ENCODE assay signal across 16 cellular contexts in the genomic region with DNA sequence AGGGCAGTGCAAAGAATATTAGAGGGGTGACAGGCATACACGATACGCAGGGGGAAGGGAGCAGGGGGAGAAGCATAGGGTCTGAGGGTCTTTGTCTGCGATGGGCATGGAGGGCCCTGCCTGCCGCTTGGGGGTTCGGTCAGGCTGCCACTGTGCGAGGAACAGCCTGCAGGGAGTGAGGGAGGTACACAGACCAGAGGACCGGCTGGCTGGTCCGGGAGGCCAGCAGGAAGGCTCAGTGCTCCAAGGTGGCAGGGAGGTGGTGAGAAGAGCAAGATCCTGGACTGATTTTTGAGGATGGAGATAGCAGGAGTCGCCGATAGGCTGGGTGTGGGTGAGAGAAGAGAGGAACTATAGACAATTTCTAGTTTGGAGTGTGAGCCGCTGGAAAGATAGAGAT.
"Had no signal": no experiment of that assay in that cellular context is flagged by ENCODE, and none has a peak within 500 bp of the region (broad histone marks: within the 10 kb centered on the region; RNA-seq: fewer than 3 reads in every experiment).

No MANE protein-coding gene starts in this region.

- H3K4me1 ChIP-seq: breast epithelium, gastrocnemius medialis had no signal

- H3K9me3 Mint-ChIP-seq: activated T-cell treated with anti-CD3 and anti-CD28 coated beads, Interleukin-2, amount 50 U/mL, for 24 hours; activated T-helper 2 cell treated with anti-CD3 and anti-CD28 coated beads, Interferon-gamma antibody, Interleukin-2, Interleukin-4, amounts not matched to agents 10 μg/mL and 5 μg/mL and 100 μg/mL, durations not matched to agents 14 hours and 24 hours and 36 hours; T-helper 1 cell treated with Interleukin-12 subunit alpha and Interleukin-12 subunit beta and Interleukin-4 antibody, amounts not matched to agents 30 μg/mL and 1 μg/mL, for 36 hours had no signal

- ATAC-seq: esophagus mucosa, gastrocnemius medialis had no signal

- H3K27ac ChIP-seq: breast epithelium, gastrocnemius medialis, stomach, VCaP had no signal

- H3K4me3 Mint-ChIP-seq: activated T-cell treated with anti-CD3 and anti-CD28 coated beads, Interleukin-2, amount 50 U/mL, for 24 hours; T-helper 1 cell treated with Interleukin-12 subunit alpha and Interleukin-12 subunit beta and Interleukin-4 antibody, amounts not matched to agents 30 μg/mL and 1 μg/mL, for 36 hours; type B pancreatic cell had no signal

- H3K27me3 ChIP-seq: breast epithelium, gastrocnemius medialis, stomach had no signal

- DNase-seq: activated CD4-positive, alpha-beta T cell treated with anti-CD3 and anti-CD28 coated beads for 1 hour; activated CD4-positive, alpha-beta T cell treated with anti-CD3 and anti-CD28 coated beads, Interleukin-2, amount 50 U/mL, for 48 hours; activated T-cell treated with anti-CD3 and anti-CD28 coated beads, Interleukin-2, amount 50 U/mL, for 24 hours; aorta; cerebellar nuclear complex; effector CD4-positive, alpha-beta T cell; gastrocnemius medialis; head of caudate nucleus; stomach had no signal

- H3K27ac Mint-ChIP-seq: activated T-cell treated with anti-CD3 and anti-CD28 coated beads, Interleukin-2, amount 50 U/mL, for 24 hours; activated T-helper 2 cell treated with anti-CD3 and anti-CD28 coated beads, Interferon-gamma antibody, Interleukin-2, Interleukin-4, amounts not matched to agents 10 μg/mL and 5 μg/mL and 100 μg/mL, durations not matched to agents 14 hours and 24 hours and 36 hours; T-helper 1 cell treated with Interleukin-12 subunit alpha and Interleukin-12 subunit beta and Interleukin-4 antibody, amounts not matched to agents 30 μg/mL and 1 μg/mL, for 36 hours had no signal

- H3K27me3 Mint-ChIP-seq: activated T-cell treated with anti-CD3 and anti-CD28 coated beads, Interleukin-2, amount 50 U/mL, for 24 hours; type B pancreatic cell had no signal

- H3K9me3 ChIP-seq: gastrocnemius medialis, stomach had no signal

- H3K4me3 ChIP-seq: breast epithelium, gastrocnemius medialis, lung, stomach had no signal

- H3K36me3 ChIP-seq: breast epithelium, gastrocnemius medialis had no signal
